Comparison of ENCODE assay signal across 1 cellular context in genomic region chr3:103059481-103059880, GRCh38.
TF ChIP-seq lines count a peak whose summit lies in the region.

No MANE protein-coding gene starts in this region.

TF ChIP-seq in GM23338, 12 proteins besides CTCF, POLR2A, EP300 and RAD21 (continued from another document):
- TF ChIP-seq ZNF462 (CRISPR knock-in tag; IDR thresholded peaks at IDR 0.05) (no peak), ZNF114 (CRISPR knock-in tag; IDR thresholded peaks at IDR 0.05) (no peak), STAT1 (IDR thresholded peaks at IDR 0.05; ENCODE audit: unreplicated experiment) (no peak)
TF ChIP-seq in GM23338: peak in this region for 0.
